In genomic region chr6:17972978-17973622, GRCh38 we compare ENCODE assay signal across 21 cellular contexts. TPM values are rescaled to one million over a fixed set of nuclear protein-coding genes. Genes with fewer than 3 reads are reported as not detected.
DNase-seq lines count a peak whose midpoint lies in the region; ATAC-seq and TF ChIP-seq lines count a peak whose summit lies in the region.
"Had no signal": no experiment of that assay in that cellular context is flagged by ENCODE, and none has a peak within 500 bp of the region (broad histone marks: within the 10 kb centered on the region; RNA-seq: fewer than 3 reads in every experiment).

No MANE protein-coding gene starts in this region.

- H3K27me3 Mint-ChIP-seq in neural progenitor cell (ENCODE audit: insufficient read depth, low read depth): no peaks in the 10 kb centered on the region
- peaks cover 20% of the 10 kb centered on the region for H3K27me3 Mint-ChIP-seq in activated T-helper 2 cell treated with anti-CD3 and anti-CD28 coated beads, Interferon-gamma antibody, Interleukin-2, Interleukin-4, amounts not matched to agents 10 μg/mL and 5 μg/mL and 100 μg/mL, durations not matched to agents 14 hours and 24 hours and 36 hours (ENCODE audit: low read depth)
- H3K27me3 Mint-ChIP-seq: IgD-negative memory B cell; stimulated activated memory B cell treated with anti-CD40 and anti-IgM and Interleukin-4, amounts not matched to agents 10 μg/mL and 1 μg/mL and 100 μg/mL, for 72 hours had no signal

- H3K36me3 ChIP-seq in BLaER1 treated with 17β-estradiol and CSF1 and Interleukin-3, amounts not matched to agents 10 nM and 100 nM: peaks cover 0 to 33% (median 12%) of the 10 kb centered on the region in 11 experiments; a peak in 13 of 22 replicates
- H3K36me3 ChIP-seq in neural progenitor cell: no peaks in the 10 kb centered on the region
- H3K36me3 ChIP-seq: brain microvascular endothelial cell, upper lobe of right lung had no signal

- peaks cover 5% of the 10 kb centered on the region for H3F3A ChIP-seq in neural progenitor cell (ENCODE audit: low read depth)

- TF ChIP-seq CTCF in neural progenitor cell (IDR thresholded peaks at IDR 0.05): no peak

- H3K27ac ChIP-seq in BLaER1 treated with 17β-estradiol and CSF1 and Interleukin-3, amounts not matched to agents 10 nM and 100 nM: peak overlapping the region in 1 of 11 experiments; percentile 20; a peak in 2 of 22 replicates
- H3K27ac ChIP-seq in neural progenitor cell: peak overlapping the region; percentile 47
- H3K27ac ChIP-seq: brain microvascular endothelial cell, upper lobe of right lung had no signal

- no peak overlapping the region for H3K4me3 ChIP-seq in BLaER1 treated with 17β-estradiol and CSF1 and Interleukin-3, amounts not matched to agents 10 nM and 100 nM
- H3K4me3 ChIP-seq in neural progenitor cell: no peak overlapping the region
- H3K4me3 ChIP-seq: GM12878, skin epidermis, upper lobe of right lung had no signal

- peaks cover 8% of the 10 kb centered on the region for H3K36me3 Mint-ChIP-seq in neural progenitor cell
- H3K36me3 Mint-ChIP-seq in activated T-helper 2 cell treated with anti-CD3 and anti-CD28 coated beads, Interferon-gamma antibody, Interleukin-2, Interleukin-4, amounts not matched to agents 10 μg/mL and 5 μg/mL and 100 μg/mL, durations not matched to agents 14 hours and 24 hours and 36 hours (ENCODE audit: low read depth): no peaks in the 10 kb centered on the region
- H3K36me3 Mint-ChIP-seq: stimulated activated memory B cell treated with anti-CD40 and anti-IgM and Interleukin-4, amounts not matched to agents 10 μg/mL and 1 μg/mL and 100 μg/mL, for 72 hours had no signal

- H3K4me3 Mint-ChIP-seq in neural progenitor cell: no peak overlapping the region
- H3K4me3 Mint-ChIP-seq in activated T-helper 2 cell treated with anti-CD3 and anti-CD28 coated beads, Interferon-gamma antibody, Interleukin-2, Interleukin-4, amounts not matched to agents 10 μg/mL and 5 μg/mL and 100 μg/mL, durations not matched to agents 14 hours and 24 hours and 36 hours (ENCODE audit: low read depth): no peak overlapping the region
- H3K4me3 Mint-ChIP-seq: activated CD4-positive, alpha-beta T cell treated with anti-CD3 and anti-CD28 coated beads for 36 hours; IgD-negative memory B cell; stimulated activated memory B cell treated with anti-CD40 and anti-IgM and Interleukin-4, amounts not matched to agents 10 μg/mL and 1 μg/mL and 100 μg/mL, for 72 hours had no signal

- DNase-seq in amniotic epithelial cell (ENCODE audit: low read depth) (peak; percentile 31), left cardiac atrium (no peak), neural progenitor cell (ENCODE audit: low spot score) (no peak), cerebellar nuclear complex (lab: John Stamatoyannopoulos, UW) (no peak), cerebellar cortex (ENCODE audit: low spot score) (no peak)
- no peak for DNase-seq in activated T-helper 2 cell treated with anti-CD3 and anti-CD28 coated beads, Interferon-gamma antibody, Interleukin-2, Interleukin-4, amounts not matched to agents 10 μg/mL and 5 μg/mL and 100 μg/mL, durations not matched to agents 14 hours and 24 hours and 36 hours (ENCODE audit: low spot score)
- DNase-seq: activated CD4-positive, alpha-beta T cell treated with anti-CD3 and anti-CD28 coated beads for 36 hours; activated naive CD4-positive, alpha-beta T cell treated with anti-CD3 and anti-CD28 coated beads, Interleukin-2, amount 50 U/mL, for 16 hours; brain microvascular endothelial cell; effector memory CD4-positive, alpha-beta T cell; HCEC 1CT; NCI-H1092 treated with DMSO at 0.1 percent for 48 hours; NCI-H82; T-helper 2 cell; upper lobe of right lung had no signal

- peaks cover 16 to 43% (median 22%) of the 10 kb centered on the region in 10 experiments for H3K4me1 ChIP-seq in BLaER1 treated with 17β-estradiol and CSF1 and Interleukin-3, amounts not matched to agents 10 nM and 100 nM
- H3K4me1 ChIP-seq in neural progenitor cell: peaks cover 18% of the 10 kb centered on the region

- H3K9ac ChIP-seq in BLaER1 treated with 17β-estradiol and CSF1 and Interleukin-3, amounts not matched to agents 10 nM and 100 nM: peak overlapping the region in 1 of 11 experiments; percentile 25; a peak in 1 of 22 replicates
- no peak overlapping the region for H3K9ac ChIP-seq in neural progenitor cell

- no peak overlapping the region for H2AFZ ChIP-seq in neural progenitor cell (replicated peaks)

- H3K9me3 ChIP-seq in BLaER1 treated with 17β-estradiol and CSF1 and Interleukin-3, amounts not matched to agents 10 nM and 100 nM (replicated peaks in 1 of 11): peaks cover 0 to 21% (median 12%) of the 10 kb centered on the region in 11 experiments; a peak in 13 of 22 replicates
- H3K9me3 ChIP-seq in neural progenitor cell (ENCODE audit: low read depth): no peaks in the 10 kb centered on the region
- H3K9me3 ChIP-seq: upper lobe of right lung had no signal

- ATAC-seq in left cardiac atrium: peak; percentile 64 to 86
- no peak for ATAC-seq in HG02884 (IDR thresholded peaks at IDR 0.05; ENCODE audit: unreplicated experiment)
- ATAC-seq: activated CD4-positive, alpha-beta T cell treated with anti-CD3 and anti-CD28 coated beads for 36 hours; GM12878; stimulated activated memory B cell treated with anti-CD40 and anti-IgM and Interleukin-4, amounts not matched to agents 10 μg/mL and 1 μg/mL and 100 μg/mL, for 72 hours had no signal

- intact Hi-C loops in left cardiac atrium (cut with DNase I): loop anchor here in 1 of 2 donors (5.0 kb wide), 1 partner anchor 46 kb away; no protein-coding TSS in a partner anchor
- intact Hi-C loops in activated T-helper 2 cell treated with anti-CD3 and anti-CD28 coated beads, Interferon-gamma antibody, Interleukin-2, Interleukin-4, amounts not matched to agents 10 μg/mL and 5 μg/mL and 100 μg/mL, durations not matched to agents 14 hours and 24 hours and 36 hours (cut with micrococcal nuclease): no loop called here

- H4K20me1 ChIP-seq in BLaER1 treated with 17β-estradiol and CSF1 and Interleukin-3, amounts not matched to agents 10 nM and 100 nM: peaks cover 0 to 66% (median 33%) of the 10 kb centered on the region in 11 experiments; a peak in 17 of 22 replicates
- no peaks in the 10 kb centered on the region for H4K20me1 ChIP-seq in neural progenitor cell (ENCODE audit: low read depth)

- H3K27ac Mint-ChIP-seq in neural progenitor cell: no peak overlapping the region
- H3K27ac Mint-ChIP-seq in activated T-helper 2 cell treated with anti-CD3 and anti-CD28 coated beads, Interferon-gamma antibody, Interleukin-2, Interleukin-4, amounts not matched to agents 10 μg/mL and 5 μg/mL and 100 μg/mL, durations not matched to agents 14 hours and 24 hours and 36 hours: no peak overlapping the region
- H3K27ac Mint-ChIP-seq: activated CD4-positive, alpha-beta T cell treated with anti-CD3 and anti-CD28 coated beads for 36 hours; IgD-negative memory B cell; stimulated activated memory B cell treated with anti-CD40 and anti-IgM and Interleukin-4, amounts not matched to agents 10 μg/mL and 1 μg/mL and 100 μg/mL, for 72 hours had no signal

- peak overlapping the region; percentile 57 to 81 (median 68) for H3K4me2 ChIP-seq in BLaER1 treated with 17β-estradiol and CSF1 and Interleukin-3, amounts not matched to agents 10 nM and 100 nM
- peak overlapping the region; percentile 51 for H3K4me2 ChIP-seq in neural progenitor cell

- no peaks in the 10 kb centered on the region for H3K27me3 ChIP-seq in BLaER1 treated with 17β-estradiol and CSF1 and Interleukin-3, amounts not matched to agents 10 nM and 100 nM
- no peaks in the 10 kb centered on the region for H3K27me3 ChIP-seq in neural progenitor cell
- H3K27me3 ChIP-seq: brain microvascular endothelial cell, upper lobe of right lung had no signal

- peaks cover 9% of the 10 kb centered on the region for H3K9me3 Mint-ChIP-seq in neural progenitor cell
- no peaks in the 10 kb centered on the region for H3K9me3 Mint-ChIP-seq in activated T-helper 2 cell treated with anti-CD3 and anti-CD28 coated beads, Interferon-gamma antibody, Interleukin-2, Interleukin-4, amounts not matched to agents 10 μg/mL and 5 μg/mL and 100 μg/mL, durations not matched to agents 14 hours and 24 hours and 36 hours
- H3K9me3 Mint-ChIP-seq: IgD-negative memory B cell; stimulated activated memory B cell treated with anti-CD40 and anti-IgM and Interleukin-4, amounts not matched to agents 10 μg/mL and 1 μg/mL and 100 μg/mL, for 72 hours had no signal

- H3K4me1 Mint-ChIP-seq in neural progenitor cell: peaks cover 12% of the 10 kb centered on the region
- H3K4me1 Mint-ChIP-seq in activated T-helper 2 cell treated with anti-CD3 and anti-CD28 coated beads, Interferon-gamma antibody, Interleukin-2, Interleukin-4, amounts not matched to agents 10 μg/mL and 5 μg/mL and 100 μg/mL, durations not matched to agents 14 hours and 24 hours and 36 hours (ENCODE audit: low read depth): no peaks in the 10 kb centered on the region
- H3K4me1 Mint-ChIP-seq: activated CD4-positive, alpha-beta T cell treated with anti-CD3 and anti-CD28 coated beads for 36 hours had no signal

- H3K79me2 ChIP-seq in neural progenitor cell (ENCODE audit: low read depth): peaks cover 74% of the 10 kb centered on the region

RNA-seq across cellular contexts. Expression of gene KIF13A, which starts 14.3 kb away (rescaled TPM):
- total RNA-seq in left cardiac atrium (10 to 100 TPM; 60.5 to 64.7 TPM), neural progenitor cell (ENCODE audit: low replicate concordance) (26.0 and 29.0 TPM in 2 replicates)
- 0.48 TPM in 1 of 2 replicates, not detected in the other for total RNA-seq in activated T-helper 2 cell treated with anti-CD3 and anti-CD28 coated beads, Interferon-gamma antibody, Interleukin-2, Interleukin-4, amounts not matched to agents 10 μg/mL and 5 μg/mL and 100 μg/mL, durations not matched to agents 14 hours and 24 hours and 36 hours

Comparison
In these comparisons a context has a peak if more than half of its experiments do, and no peak if none do; other contexts are left out.
1. RNA of gene KIF13A, which starts 14.3 kb away (total RNA-seq): 60.5 to 64.7 TPM in left cardiac atrium and 26.0 to 29.0 TPM in neural progenitor cell; 0.48 TPM in activated T-helper 2 cell treated with anti-CD3 and anti-CD28 coated beads, Interferon-gamma antibody, Interleukin-2, Interleukin-4, amounts not matched to agents 10 μg/mL and 5 μg/mL and 100 μg/mL, durations not matched to agents 14 hours and 24 hours and 36 hours; every median in the first group is over 10 times any median in the second.